Comparison of ENCODE assay signal across 11 cellular contexts in genomic region chr15:78461171-78461881, GRCh38. TPM values are rescaled to one million over a fixed set of nuclear protein-coding genes. Genes with fewer than 3 reads are reported as not detected.
DNase-seq lines count a peak whose midpoint lies in the region; ATAC-seq, FAIRE-seq and TF ChIP-seq lines count a peak whose summit lies in the region.
"Had no signal": no experiment of that assay in that cellular context is flagged by ENCODE, and none has a peak within 500 bp of the region (broad histone marks: within the 10 kb centered on the region; RNA-seq: fewer than 3 reads in every experiment).

No MANE protein-coding gene starts in this region.

- H3K79me2 ChIP-seq in endothelial cell of umbilical vein (ENCODE audit: control insufficient read depth, insufficient read depth, low read length) (peaks cover 73% of the 10 kb centered on the region), osteoblast (ENCODE audit: insufficient read depth, low read length) (peaks cover 85% of the 10 kb centered on the region)

- H3K9ac ChIP-seq in SK-N-MC (ENCODE audit: insufficient read length) (peak overlapping the region; percentile 7), endothelial cell of umbilical vein (replicated peaks; ENCODE audit: extremely low read depth, insufficient read depth, low read length) (no peak overlapping the region)

- CTCF ChIA-PET in activated CD4-positive, alpha-beta T cell treated with anti-CD3 and anti-CD28 coated beads for 36 hours (lab: Charles Lee): interaction anchor here (1.9 kb wide), 1 partner anchor 39 kb away, joined by 5 read pairs; no protein-coding TSS in a partner anchor
- CTCF ChIA-PET in endothelial cell of umbilical vein (lab: Charles Lee): interaction anchor here (1.8 to 2.0 kb wide), 2 partner anchors 8 to 11 kb away, joined by 4 to 7 read pairs; no protein-coding TSS in a partner anchor

- H2AFZ ChIP-seq in endothelial cell of umbilical vein (ENCODE audit: low read depth, low read length) (no peak overlapping the region), osteoblast (ENCODE audit: low read length) (no peak overlapping the region)

- H3K27me3 ChIP-seq in endothelial cell of umbilical vein (ENCODE audit: control insufficient read depth in 2 of 2, insufficient read depth in 2 of 2, low read length in 2 of 2) (no peaks in the 10 kb centered on the region), osteoblast (ENCODE audit: insufficient read depth, low read length) (no peaks in the 10 kb centered on the region)

- ATAC-seq in activated CD4-positive, alpha-beta T cell treated with anti-CD3 and anti-CD28 coated beads for 36 hours: peak; percentile 57

- H3K36me3 Mint-ChIP-seq in activated CD4-positive, alpha-beta T cell treated with anti-CD3 and anti-CD28 coated beads for 36 hours (ENCODE audit: low read depth): peaks cover 37% of the 10 kb centered on the region
- H3K36me3 Mint-ChIP-seq in CD14-positive monocyte: peaks cover 47 to 48% of the 10 kb centered on the region in 2 donors

- H3K4me2 ChIP-seq in endothelial cell of umbilical vein (ENCODE audit: insufficient read depth, low read length) (no peak overlapping the region), osteoblast (ENCODE audit: insufficient read depth, low read length) (no peak overlapping the region)

- H3K27me3 Mint-ChIP-seq in activated CD4-positive, alpha-beta T cell treated with anti-CD3 and anti-CD28 coated beads for 36 hours: no peaks in the 10 kb centered on the region
- H3K27me3 Mint-ChIP-seq in CD14-positive monocyte (ENCODE audit: low read depth in 3 of 3): no peaks in the 10 kb centered on the region

- no peaks in the 10 kb centered on the region for H4K20me1 ChIP-seq in endothelial cell of umbilical vein (replicated peaks; ENCODE audit: control insufficient read depth, extremely low read depth, insufficient read depth, low read length)
- H4K20me1 ChIP-seq in osteoblast (ENCODE audit: insufficient read depth, low read length): peaks cover 51% of the 10 kb centered on the region

- H3K4me3 Mint-ChIP-seq in activated CD4-positive, alpha-beta T cell treated with anti-CD3 and anti-CD28 coated beads for 36 hours: no peak overlapping the region
- H3K4me3 Mint-ChIP-seq in CD14-positive monocyte: no peak overlapping the region

- dilution Hi-C loops in endothelial cell of umbilical vein (cut with MboI; ENCODE audit: extremely low pct_ligation_motif_present, low sequenced_read_pairs): no loop called here

- peak overlapping the region; percentile 16; the same call in 1 of the 2 replicates for H3K27ac ChIP-seq in SK-N-MC
- H3K27ac ChIP-seq in endothelial cell of umbilical vein (ENCODE audit: insufficient read depth, low read depth, low read length): no peak overlapping the region
- H3K27ac ChIP-seq in osteoblast (ENCODE audit: low read depth, low read length): peak overlapping the region; percentile 6
- H3K27ac ChIP-seq: lower lobe of right lung had no signal

- no peaks in the 10 kb centered on the region for H3K9me3 Mint-ChIP-seq in activated CD4-positive, alpha-beta T cell treated with anti-CD3 and anti-CD28 coated beads for 36 hours (ENCODE audit: low read depth)
- H3K9me3 Mint-ChIP-seq in CD14-positive monocyte: no peaks in the 10 kb centered on the region

- POLR2A ChIA-PET in activated CD4-positive, alpha-beta T cell treated with anti-CD3 and anti-CD28 coated beads for 36 hours (lab: Charles Lee): no interaction called here
- POLR2A ChIA-PET in endothelial cell of umbilical vein (lab: Charles Lee): no interaction called here

- H3K4me1 ChIP-seq in endothelial cell of umbilical vein (ENCODE audit: control insufficient read depth, extremely low read depth, insufficient read depth, low read length) (peaks cover 5% of the 10 kb centered on the region), osteoblast (ENCODE audit: insufficient read depth, low read length) (peaks cover 6% of the 10 kb centered on the region)

- TF ChIP-seq CTCF in endothelial cell of umbilical vein (IDR thresholded peaks at IDR 0.05; ENCODE audit: extremely low read depth in 1 of 2, insufficient read depth in 1 of 2, low read depth in 1 of 2, low read length in 2 of 2) (no peak), osteoblast (IDR thresholded peaks at IDR 0.05; ENCODE audit: extremely low read depth, low read depth, low read length) (no peak), CD14-positive monocyte (IDR thresholded peaks at IDR 0.05) (no peak)

- no peak for DNase-seq in activated CD4-positive, alpha-beta T cell treated with anti-CD3 and anti-CD28 coated beads for 36 hours
- DNase-seq in activated CD4-positive, alpha-beta T cell treated with anti-CD3 and anti-CD28 coated beads for 1 hour: no peak
- no peak for DNase-seq in SK-N-MC (ENCODE audit: low read depth, low spot score)
- DNase-seq in endothelial cell of umbilical vein (ENCODE audit: low read depth, low spot score): peak; percentile 9
- no peak for DNase-seq in osteoblast (ENCODE audit: insufficient read length, low spot score, missing footprints)
- no peak for DNase-seq in stimulated activated CD4-positive, alpha-beta T cell treated with anti-CD3 and anti-CD28 coated beads, Interleukin-1b, Interleukin-23, amount 100 ng/mL, for 48 hours
- DNase-seq in CD14-positive monocyte (ENCODE audit: low spot score): no peak
- no peak for DNase-seq in AG20443 (ENCODE audit: low spot score)
- DNase-seq: GDM1, lower lobe of right lung, NCI-H146 had no signal

- no peak for TF ChIP-seq POLR2A in endothelial cell of umbilical vein (IDR thresholded peaks at IDR 0.05; ENCODE audit: low read depth, low read length)

- H3K27ac Mint-ChIP-seq in activated CD4-positive, alpha-beta T cell treated with anti-CD3 and anti-CD28 coated beads for 36 hours: peak overlapping the region; percentile 64
- H3K27ac Mint-ChIP-seq in CD14-positive monocyte: peak overlapping the region in 3 of 7 donors; percentile 21 to 28 (median 27)

- no TSS peak for BruUV-seq in endothelial cell of umbilical vein (replicated peaks; lab: Mats Ljungman, UMichigan)

- intact Hi-C loops in activated CD4-positive, alpha-beta T cell treated with anti-CD3 and anti-CD28 coated beads for 36 hours (cut with DNase I, micrococcal nuclease): no loop called here
- intact Hi-C loops in endothelial cell of umbilical vein (cut with micrococcal nuclease) (no loop called here), CD14-positive monocyte (cut with micrococcal nuclease) (no loop called here)

- H3K9me3 ChIP-seq in SK-N-MC (ENCODE audit: low read depth, low read length) (no peaks in the 10 kb centered on the region), endothelial cell of umbilical vein (replicated peaks; ENCODE audit: control insufficient read depth, insufficient read depth, low read length) (no peaks in the 10 kb centered on the region), osteoblast (ENCODE audit: low read depth, low read length) (no peaks in the 10 kb centered on the region)
- H3K9me3 ChIP-seq: lower lobe of right lung had no signal

- no peak for FAIRE-seq in endothelial cell of umbilical vein (lab: Jason Lieb, UNC)

- no peaks in the 10 kb centered on the region for H3K9me1 ChIP-seq in endothelial cell of umbilical vein (replicated peaks; ENCODE audit: control insufficient read depth, extremely low read depth, insufficient read depth, low read length)

- H3K36me3 ChIP-seq in SK-N-MC (ENCODE audit: insufficient read depth, low read length): peaks cover 66% of the 10 kb centered on the region
- H3K36me3 ChIP-seq in endothelial cell of umbilical vein (ENCODE audit: control insufficient read depth in 2 of 2, extremely low read depth in 1 of 2, insufficient read depth in 2 of 2, low read length in 2 of 2): peaks cover 7 to 14% of the 10 kb centered on the region in 2 experiments
- peaks cover 33% of the 10 kb centered on the region for H3K36me3 ChIP-seq in osteoblast (ENCODE audit: insufficient read depth, low read length)

- H3K4me3 ChIP-seq in SK-N-MC (no peak overlapping the region; the same call in 1 of the 2 replicates), endothelial cell of umbilical vein (replicated peaks in 1 of 3; ENCODE audit: insufficient read depth in 1 of 3, low read depth in 1 of 3, low read length in 3 of 3) (no peak overlapping the region), osteoblast (ENCODE audit: insufficient read depth, low read length) (no peak overlapping the region)
- H3K4me3 ChIP-seq: lower lobe of right lung had no signal

- H3K4me1 Mint-ChIP-seq in activated CD4-positive, alpha-beta T cell treated with anti-CD3 and anti-CD28 coated beads for 36 hours: peaks cover 42% of the 10 kb centered on the region
- H3K4me1 Mint-ChIP-seq in CD14-positive monocyte: peaks cover 24% of the 10 kb centered on the region

TF ChIP-seq in endothelial cell of umbilical vein, 7 proteins besides CTCF, POLR2A, EP300 and RAD21 (continues in another document):
- TF ChIP-seq JUN (IDR thresholded peaks at IDR 0.05; ENCODE audit: borderline replicate concordance, insufficient read depth, insufficient read length, low read depth): no peak
- TF ChIP-seq, protein P1, sequence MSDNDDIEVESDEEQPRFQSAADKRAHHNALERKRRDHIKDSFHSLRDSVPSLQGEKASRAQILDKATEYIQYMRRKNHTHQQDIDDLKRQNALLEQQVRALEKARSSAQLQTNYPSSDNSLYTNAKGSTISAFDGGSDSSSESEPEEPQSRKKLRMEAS (IDR thresholded peaks at IDR 0.05; ENCODE audit: insufficient read depth, insufficient read length): no peak

RNA-seq across cellular contexts. Expression of gene IREB2, which starts 23.3 kb away (rescaled TPM):
- total RNA-seq in activated CD4-positive, alpha-beta T cell treated with anti-CD3 and anti-CD28 coated beads for 36 hours: 10 to 100 TPM; 50.8 to 66.5 TPM
- 51.4 and 54.3 TPM in 2 replicates for total RNA-seq in endothelial cell of umbilical vein
- 10.3 and 12.7 TPM in 2 replicates for polyA plus RNA-seq in endothelial cell of umbilical vein
- 10.8 and 12.6 TPM in 2 replicates for polyA plus RNA-seq in endothelial cell of umbilical vein (2011; cell fraction: cytosol; rRNA removed)
- polyA plus RNA-seq in endothelial cell of umbilical vein (2011; cell fraction: nucleus; rRNA removed): 36.5 and 45.7 TPM in 2 replicates
- 23.1 and 37.6 TPM in 2 replicates for polyA plus RNA-seq in endothelial cell of umbilical vein (2012)
- polyA minus RNA-seq in endothelial cell of umbilical vein: 29.6 and 30.2 TPM in 2 replicates
- polyA minus RNA-seq in endothelial cell of umbilical vein (2011; cell fraction: cytosol; rRNA and poly(A)+ RNA removed): 28.1 TPM
- 52.1 and 55.8 TPM in 2 replicates for polyA minus RNA-seq in endothelial cell of umbilical vein (2011; cell fraction: nucleus; rRNA and poly(A)+ RNA removed)
- 26.8 and 27.1 TPM in 2 replicates for total RNA-seq in osteoblast
- 10 to 100 TPM; 11.7 to 16.7 TPM for polyA plus RNA-seq in CD14-positive monocyte

RNA-seq across cellular contexts. Expression of gene HYKK, which starts 46.1 kb away (rescaled TPM):
- total RNA-seq in activated CD4-positive, alpha-beta T cell treated with anti-CD3 and anti-CD28 coated beads for 36 hours: 1 to 10 TPM; 2.5 to 4.2 TPM
- total RNA-seq in endothelial cell of umbilical vein (2.1 and 2.7 TPM in 2 replicates), osteoblast (4.1 and 5.1 TPM in 2 replicates)
- polyA plus RNA-seq in endothelial cell of umbilical vein (1.0 and 1.3 TPM in 2 replicates), CD14-positive monocyte (not detected)
- 1.8 and 2.1 TPM in 2 replicates for polyA plus RNA-seq in endothelial cell of umbilical vein (2011; cell fraction: cytosol; rRNA removed)
- polyA plus RNA-seq in endothelial cell of umbilical vein (2011; cell fraction: nucleus; rRNA removed): 1.2 and 1.3 TPM in 2 replicates
- polyA plus RNA-seq in endothelial cell of umbilical vein (2012): 1.5 and 2.2 TPM in 2 replicates
- polyA minus RNA-seq in endothelial cell of umbilical vein: 0.87 and 1.6 TPM in 2 replicates
- polyA minus RNA-seq in endothelial cell of umbilical vein (2011; cell fraction: cytosol; rRNA and poly(A)+ RNA removed): 5.4 TPM
- polyA minus RNA-seq in endothelial cell of umbilical vein (2011; cell fraction: nucleus; rRNA and poly(A)+ RNA removed): 0.53 and 1.0 TPM in 2 replicates
